1 cellular context compared by ENCODE assay signal in genomic region chr18:69944434-69944833, GRCh38.
TF ChIP-seq lines count a peak whose summit lies in the region.

No MANE protein-coding gene starts in this region.

TF ChIP-seq in GM12878, 131 proteins besides CTCF, POLR2A, EP300 and RAD21:
- TF ChIP-seq NR2C2 (IDR thresholded peaks at IDR 0.05; ENCODE audit: borderline replicate concordance, control insufficient read depth, insufficient read length, low read depth) (no peak), POLR2AphosphoS5 (IDR thresholded peaks at IDR 0.05; ENCODE audit: low read length) (peak; percentile 74), TAF1 (IDR thresholded peaks at IDR 0.05; ENCODE audit: borderline replicate concordance, low read depth, low read length) (peak; percentile 58; the same call in 1 of the 2 replicates), RAD51 (IDR thresholded peaks at IDR 0.05) (no peak), RUNX3 (IDR thresholded peaks at IDR 0.05; ENCODE audit: low read length) (peak; percentile 53)
TF ChIP-seq in GM12878: peak in this region for 3.
